Comparison of ENCODE assay signal across 2 cellular contexts in the genomic region with DNA sequence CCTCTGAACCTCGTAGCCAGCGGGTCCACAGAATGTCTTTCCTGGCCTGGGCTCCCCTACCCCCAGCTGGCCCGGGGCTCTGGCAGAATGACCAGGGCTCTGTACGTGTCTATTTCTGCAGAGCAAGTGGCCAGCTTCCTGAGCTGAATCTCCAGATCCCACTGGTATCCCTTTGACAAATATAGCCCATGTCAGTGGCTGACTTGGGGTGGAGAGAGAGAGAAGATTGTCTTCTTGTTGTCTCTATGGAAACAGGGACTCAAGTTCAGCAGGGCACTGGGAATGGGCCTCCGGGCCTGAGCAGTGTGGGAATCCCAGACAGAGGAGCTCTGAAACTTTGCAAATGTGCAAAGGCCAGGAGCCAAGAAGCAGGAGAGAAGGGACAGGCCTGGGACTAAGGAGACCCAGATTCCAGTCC.
TF ChIP-seq lines count a peak whose summit lies in the region.

No MANE protein-coding gene starts in this region.

TF ChIP-seq in liver, 16 proteins besides CTCF, POLR2A, EP300 and RAD21:
- peak; percentile 18 for TF ChIP-seq NR2F2 (IDR thresholded peaks at IDR 0.05)
- TF ChIP-seq SP1 (IDR thresholded peaks at IDR 0.05): no peak

TF ChIP-seq in HepG2, 621 proteins besides CTCF, POLR2A, EP300 and RAD21:
- TF ChIP-seq ZNF776 (CRISPR knock-in tag; IDR thresholded peaks at IDR 0.05): no peak
- TF ChIP-seq ZNF296 (CRISPR knock-in tag; conservative IDR thresholded peaks at IDR 0.05): no peak
- no peak for TF ChIP-seq ATM (IDR thresholded peaks at IDR 0.05; ENCODE audit: borderline replicate concordance)
- no peak for TF ChIP-seq ZNF30 (CRISPR knock-in tag; IDR thresholded peaks at IDR 0.05)
- no peak for TF ChIP-seq TRIM24 (CRISPR knock-in tag; IDR thresholded peaks at IDR 0.05)
- TF ChIP-seq, protein P1, sequence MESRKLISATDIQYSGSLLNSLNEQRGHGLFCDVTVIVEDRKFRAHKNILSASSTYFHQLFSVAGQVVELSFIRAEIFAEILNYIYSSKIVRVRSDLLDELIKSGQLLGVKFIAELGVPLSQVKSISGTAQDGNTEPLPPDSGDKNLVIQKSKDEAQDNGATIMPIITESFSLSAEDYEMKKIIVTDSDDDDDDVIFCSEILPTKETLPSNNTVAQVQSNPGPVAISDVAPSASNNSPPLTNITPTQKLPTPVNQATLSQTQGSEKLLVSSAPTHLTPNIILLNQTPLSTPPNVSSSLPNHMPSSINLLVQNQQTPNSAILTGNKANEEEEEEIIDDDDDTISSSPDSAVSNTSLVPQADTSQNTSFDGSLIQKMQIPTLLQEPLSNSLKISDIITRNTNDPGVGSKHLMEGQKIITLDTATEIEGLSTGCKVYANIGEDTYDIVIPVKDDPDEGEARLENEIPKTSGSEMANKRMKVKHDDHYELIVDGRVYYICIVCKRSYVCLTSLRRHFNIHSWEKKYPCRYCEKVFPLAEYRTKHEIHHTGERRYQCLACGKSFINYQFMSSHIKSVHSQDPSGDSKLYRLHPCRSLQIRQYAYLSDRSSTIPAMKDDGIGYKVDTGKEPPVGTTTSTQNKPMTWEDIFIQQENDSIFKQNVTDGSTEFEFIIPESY (CRISPR knock-in tag; IDR thresholded peaks at IDR 0.05): no peak
- no peak for TF ChIP-seq JDP2 (CRISPR knock-in tag; IDR thresholded peaks at IDR 0.05; ENCODE audit: borderline replicate concordance)
- no peak for TF ChIP-seq ZNF761 (CRISPR knock-in tag; conservative IDR thresholded peaks at IDR 0.05)
- TF ChIP-seq JUND (CRISPR knock-in tag; IDR thresholded peaks at IDR 0.05): no peak
- TF ChIP-seq HES4 (CRISPR knock-in tag; IDR thresholded peaks at IDR 0.05; ENCODE audit: borderline replicate concordance): no peak
- no peak for TF ChIP-seq ZNF773 (CRISPR knock-in tag; IDR thresholded peaks at IDR 0.05; ENCODE audit: borderline replicate concordance)
- no peak for TF ChIP-seq JUN (CRISPR knock-in tag; IDR thresholded peaks at IDR 0.05)
